1 cellular context compared by ENCODE assay signal in genomic region chr22:34111210-34111824, GRCh38.
TF ChIP-seq lines count a peak whose summit lies in the region.

No MANE protein-coding gene starts in this region.

TF ChIP-seq in K562, 482 proteins besides CTCF, POLR2A, EP300 and RAD21 (continued from another document):
- TF ChIP-seq NFRKB (IDR thresholded peaks at IDR 0.05; ENCODE audit: low read depth) (no peak), PREB (CRISPR knock-in tag; IDR thresholded peaks at IDR 0.05) (no peak), UBTF (IDR thresholded peaks at IDR 0.05; ENCODE audit: borderline replicate concordance in 1 of 2, low read depth in 2 of 2, low read length in 2 of 2) (no peak), NCOA1 (IDR thresholded peaks at IDR 0.05; ENCODE audit: low read depth) (no peak), NUFIP1 (IDR thresholded peaks at IDR 0.05; ENCODE audit: partially characterized antibody) (no peak)
